ENCODE assay signal across 25 cellular contexts in the genomic region with DNA sequence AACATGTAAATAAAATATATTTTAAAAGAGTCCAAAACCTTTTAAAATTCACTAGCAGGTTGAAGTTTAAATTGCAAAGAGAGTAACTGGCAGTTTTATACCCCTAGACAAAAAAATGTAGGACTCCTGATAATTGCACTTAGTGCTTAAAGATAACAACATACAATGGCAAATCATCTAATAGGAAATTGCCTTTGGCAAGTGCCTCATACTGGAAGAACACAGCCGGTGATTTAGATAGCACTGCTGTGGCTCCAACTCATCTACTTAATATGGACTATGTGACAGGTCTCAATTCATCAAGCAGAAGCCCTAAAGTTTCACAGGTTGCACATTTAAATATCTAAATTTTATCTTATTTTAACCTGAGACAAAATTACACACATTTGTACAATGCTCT. TPM values are rescaled to one million over a fixed set of nuclear protein-coding genes. Genes with fewer than 3 reads are reported as not detected.
"Had no signal": no experiment of that assay in that cellular context is flagged by ENCODE, and none has a peak within 500 bp of the region (broad histone marks: within the 10 kb centered on the region; RNA-seq: fewer than 3 reads in every experiment).

No MANE protein-coding gene starts in this region.

- ATAC-seq: HepG2 had no signal

- H3K27me3 ChIP-seq: SJSA1 had no signal

- H3K4me2 ChIP-seq: KMS-11 had no signal

- H3K4me3 ChIP-seq: SJSA1, SK-N-MC had no signal

- H3K27ac ChIP-seq: KMS-11, SJSA1, SK-N-MC had no signal

- H3K9me3 ChIP-seq: SJSA1 had no signal

- H3K4me1 ChIP-seq: SJSA1 had no signal

- H3K9ac ChIP-seq: KMS-11 had no signal

- DNase-seq: IMR-90, Kasumi-1, MM.1S, NCI-H1092 treated with DMSO at 0.1 percent for 48 hours, NCI-H1417 treated with DMSO at 0.1 percent for 48 hours, NCI-H1694, NCI-H187 treated with DMSO at 0.1 percent for 48 hours, NCI-H2029 treated with DMSO at 0.1 percent for 48 hours, NCI-H2171 treated with DMSO at 0.1 percent for 48 hours, NCI-H345, NCI-H446 treated with DMSO at 0.1 percent for 48 hours, NCI-H510A treated with DMSO at 0.1 percent for 48 hours, NCI-H526, NCI-H82, Right ventricle myocardium superior, RPMI8226, SIG-M5, T-helper 1 cell had no signal

- FAIRE-seq: HepG2, RCC 7860 had no signal

- H3K36me3 ChIP-seq: SJSA1 had no signal

RNA-seq across cellular contexts. Expression of a gene that starts 13.4 kb away (rescaled TPM):
- total RNA-seq: HepG2, HT1080, IMR-90, M059J, SJSA1 had no signal
- polyA plus RNA-seq: HepG2, IMR-90 had no signal
